In the genomic region with DNA sequence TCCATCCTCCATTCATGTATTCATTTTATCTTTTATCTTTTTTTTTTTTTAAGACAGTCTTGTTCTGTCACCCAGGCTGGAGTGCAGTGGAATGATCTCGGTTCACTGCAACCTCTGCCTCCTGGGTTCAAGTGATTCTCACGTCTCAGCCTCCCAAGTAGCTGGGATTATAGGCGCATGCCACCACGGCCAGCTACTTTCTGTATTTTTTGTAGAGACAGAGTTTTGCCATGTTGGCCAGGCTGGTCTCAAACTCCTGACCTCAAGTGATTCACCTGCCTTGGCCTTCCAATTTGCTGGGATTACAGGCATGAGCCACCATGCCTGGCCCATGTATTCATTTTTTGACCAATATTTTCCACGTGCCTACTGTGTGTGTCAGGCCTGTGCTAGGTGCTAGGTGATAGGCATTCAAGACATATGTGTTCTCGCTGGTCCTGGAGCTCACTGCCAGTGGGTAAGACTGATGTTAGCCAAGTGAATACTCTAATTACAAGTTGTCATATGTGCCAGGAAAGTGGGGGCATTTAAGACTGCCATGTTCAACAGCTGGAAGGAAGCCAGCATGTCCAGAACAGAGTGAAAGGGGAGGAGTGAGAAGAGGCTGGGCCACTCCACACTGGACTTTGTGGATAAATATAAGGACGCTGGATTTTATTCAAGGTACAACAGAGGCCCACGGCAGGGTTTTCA, we compare ENCODE assay signal across 15 cellular contexts.
"Had no signal": no experiment of that assay in that cellular context is flagged by ENCODE, and none has a peak within 500 bp of the region (broad histone marks: within the 10 kb centered on the region; RNA-seq: fewer than 3 reads in every experiment).

No MANE protein-coding gene starts in this region.

- H3K9me3 ChIP-seq: left lung, neutrophil, thyroid gland had no signal

- H3K36me3 Mint-ChIP-seq: activated CD4-positive, alpha-beta memory T cell treated with anti-CD3 and anti-CD28 coated beads for 36 hours; activated CD8-positive, alpha-beta memory T cell treated with anti-CD3 and anti-CD28 coated beads, Interleukin-2, amount 10 ng/mL, durations not matched to agents 7 days and 5 days had no signal

- H3K9me3 Mint-ChIP-seq: activated CD4-positive, alpha-beta memory T cell treated with anti-CD3 and anti-CD28 coated beads for 36 hours; activated naive CD4-positive, alpha-beta T cell treated with anti-CD3 and anti-CD28 coated beads for 36 hours; activated T-helper 2 cell treated with anti-CD3 and anti-CD28 coated beads, Interferon-gamma antibody, Interleukin-2, Interleukin-4, amounts not matched to agents 10 μg/mL and 5 μg/mL and 100 μg/mL, durations not matched to agents 14 hours and 24 hours and 36 hours; naive B cell; stimulated activated effector memory CD8-positive, alpha-beta T cell treated with anti-CD3 and anti-CD28 coated beads, Interleukin-12 subunit alpha, Interleukin-12 subunit beta, amount 100 ng/mL, for 72 hours had no signal

- H3K36me3 ChIP-seq: cardiac muscle cell had no signal

- DNase-seq: activated CD4-positive, alpha-beta memory T cell treated with anti-CD3 and anti-CD28 coated beads for 36 hours; activated CD4-positive, alpha-beta T cell treated with anti-CD3 and anti-CD28 coated beads for 36 hours; activated CD8-positive, alpha-beta memory T cell treated with anti-CD3 and anti-CD28 coated beads, Interleukin-2, amount 10 ng/mL, durations not matched to agents 7 days and 5 days; activated naive CD4-positive, alpha-beta T cell treated with anti-CD3 and anti-CD28 coated beads for 36 hours; activated T-cell treated with anti-CD3 and anti-CD28 coated beads, Interleukin-2, amount 50 U/mL, for 1 hour; hippocampal formation; left lung; mammary epithelial cell; naive B cell; retina; thyroid gland had no signal

- ATAC-seq: activated CD4-positive, alpha-beta T cell treated with anti-CD3 and anti-CD28 coated beads for 36 hours; activated CD8-positive, alpha-beta memory T cell treated with anti-CD3 and anti-CD28 coated beads, Interleukin-2, amount 10 ng/mL, durations not matched to agents 7 days and 5 days; left lung; stimulated activated effector memory CD8-positive, alpha-beta T cell treated with anti-CD3 and anti-CD28 coated beads, Interleukin-12 subunit alpha, Interleukin-12 subunit beta, amount 100 ng/mL, for 72 hours had no signal

- H3K27ac ChIP-seq: cardiac muscle cell, left lung, neutrophil, thyroid gland had no signal

- H3K27me3 ChIP-seq: cardiac muscle cell, thyroid gland had no signal

- H3K4me3 ChIP-seq: cardiac muscle cell, left lung, thyroid gland had no signal

- H3K27ac Mint-ChIP-seq: activated CD4-positive, alpha-beta memory T cell treated with anti-CD3 and anti-CD28 coated beads for 36 hours; activated CD4-positive, alpha-beta T cell treated with anti-CD3 and anti-CD28 coated beads for 36 hours; activated CD8-positive, alpha-beta memory T cell treated with anti-CD3 and anti-CD28 coated beads, Interleukin-2, amount 10 ng/mL, durations not matched to agents 7 days and 5 days; activated naive CD4-positive, alpha-beta T cell treated with anti-CD3 and anti-CD28 coated beads for 36 hours; activated T-helper 2 cell treated with anti-CD3 and anti-CD28 coated beads, Interferon-gamma antibody, Interleukin-2, Interleukin-4, amounts not matched to agents 10 μg/mL and 5 μg/mL and 100 μg/mL, durations not matched to agents 14 hours and 24 hours and 36 hours; stimulated activated effector memory CD8-positive, alpha-beta T cell treated with anti-CD3 and anti-CD28 coated beads, Interleukin-12 subunit alpha, Interleukin-12 subunit beta, amount 100 ng/mL, for 72 hours had no signal

- H3K4me3 Mint-ChIP-seq: activated CD4-positive, alpha-beta memory T cell treated with anti-CD3 and anti-CD28 coated beads for 36 hours; activated CD4-positive, alpha-beta T cell treated with anti-CD3 and anti-CD28 coated beads for 36 hours; activated CD8-positive, alpha-beta memory T cell treated with anti-CD3 and anti-CD28 coated beads, Interleukin-2, amount 10 ng/mL, durations not matched to agents 7 days and 5 days; activated naive CD4-positive, alpha-beta T cell treated with anti-CD3 and anti-CD28 coated beads for 36 hours; stimulated activated effector memory CD8-positive, alpha-beta T cell treated with anti-CD3 and anti-CD28 coated beads, Interleukin-12 subunit alpha, Interleukin-12 subunit beta, amount 100 ng/mL, for 72 hours had no signal
